Comparison of ENCODE assay signal across 10 cellular contexts in the genomic region with DNA sequence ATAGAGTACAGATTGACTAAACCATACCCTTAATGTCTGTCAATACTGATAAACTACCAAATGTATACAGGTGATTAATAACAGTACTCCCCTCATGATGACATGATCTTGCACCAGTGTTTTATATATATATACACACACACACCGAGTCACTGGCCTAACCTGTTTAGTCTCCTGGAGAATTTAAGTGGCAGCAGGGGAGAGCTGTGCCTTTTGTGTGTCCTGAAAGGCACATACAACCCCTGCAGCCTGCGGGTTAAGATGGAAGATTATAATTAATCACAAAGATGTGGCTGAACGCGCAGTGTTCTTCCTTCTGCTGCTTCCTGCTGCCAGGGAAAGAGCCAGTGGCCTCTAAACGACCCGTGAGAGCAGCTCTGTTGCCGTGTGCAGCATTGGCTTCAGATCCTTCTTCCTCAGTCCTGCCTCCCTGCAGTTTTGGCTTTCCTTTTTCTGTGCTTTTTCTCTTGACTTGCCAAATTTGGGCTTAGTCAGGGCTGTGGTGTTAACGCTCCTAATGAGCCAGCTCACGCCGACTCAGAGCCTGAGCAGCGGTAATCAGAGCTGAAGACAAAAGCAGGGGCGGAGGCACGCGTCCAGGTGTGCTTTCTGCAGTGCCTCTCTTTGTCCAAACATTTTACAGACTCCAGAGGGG. TPM values are rescaled to one million over a fixed set of nuclear protein-coding genes. Genes with fewer than 3 reads are reported as not detected.
DNase-seq lines count a peak whose midpoint lies in the region; ATAC-seq and TF ChIP-seq lines count a peak whose summit lies in the region.
"Had no signal": no experiment of that assay in that cellular context is flagged by ENCODE, and none has a peak within 500 bp of the region (broad histone marks: within the 10 kb centered on the region; RNA-seq: fewer than 3 reads in every experiment).

No MANE protein-coding gene starts in this region.

- no peak overlapping the region for H3K4me3 ChIP-seq in iPS DF 6.9 (ENCODE audit: low read length)
- peak overlapping the region; percentile 45 to 70 for H3K4me3 ChIP-seq in stomach smooth muscle (ENCODE audit: low read length in 2 of 2)
- H3K4me3 ChIP-seq: Peyer's patch had no signal

- H3K27me3 Mint-ChIP-seq in stimulated activated naive B cell treated with anti-CD40 and anti-IgM and Interleukin-4, amounts not matched to agents 10 μg/mL and 1 μg/mL and 100 μg/mL, for 72 hours: peaks cover 0 to 9% of the 10 kb centered on the region in 2 donors

- ATAC-seq in sciatic nerve: no peak
- ATAC-seq in stimulated activated naive B cell treated with anti-CD40 and anti-IgM and Interleukin-4, amounts not matched to agents 10 μg/mL and 1 μg/mL and 100 μg/mL, for 72 hours (replicated peaks): no peak

- WGBS in iPS DF 6.9 (ENCODE audit: insufficient coverage, insufficient read length): no CpG with 5 or more reads among the region's 14 CpGs

- H3K4me1 ChIP-seq in iPS DF 6.9 (ENCODE audit: control insufficient read depth, insufficient read depth, low read length): peaks cover 2% of the 10 kb centered on the region
- peaks cover 12% of the 10 kb centered on the region for H3K4me1 ChIP-seq in stomach smooth muscle (ENCODE audit: control insufficient read depth, insufficient read depth, low read length)
- H3K4me1 ChIP-seq: Peyer's patch had no signal

- H3K27me3 ChIP-seq in iPS DF 6.9 (ENCODE audit: control insufficient read depth, insufficient read depth, low read length) (no peaks in the 10 kb centered on the region), stomach smooth muscle (ENCODE audit: control insufficient read depth in 1 of 2, insufficient read depth in 2 of 2, low read length in 2 of 2) (no peaks in the 10 kb centered on the region)
- H3K27me3 ChIP-seq: Peyer's patch had no signal

- CTCF ChIA-PET in RWPE1 (lab: Yijun Ruan, JAX): no interaction called here

- POLR2A ChIA-PET in RWPE1 (lab: Yijun Ruan, JAX; ENCODE audit: low non-redundant PET): no interaction called here

- H3K36me3 ChIP-seq in iPS DF 6.9 (ENCODE audit: control insufficient read depth, insufficient read depth, low read length) (no peaks in the 10 kb centered on the region), stomach smooth muscle (ENCODE audit: control insufficient read depth in 2 of 2, insufficient read depth in 2 of 2, low read length in 2 of 2) (no peaks in the 10 kb centered on the region)
- H3K36me3 ChIP-seq: Peyer's patch had no signal

- H3K9me3 ChIP-seq in iPS DF 6.9 (ENCODE audit: control insufficient read depth, insufficient read depth, low read length) (no peaks in the 10 kb centered on the region), stomach smooth muscle (ENCODE audit: control insufficient read depth in 2 of 2, low read length in 2 of 2) (no peaks in the 10 kb centered on the region)
- H3K9me3 ChIP-seq: Peyer's patch had no signal

- no peaks in the 10 kb centered on the region for H3K36me3 Mint-ChIP-seq in stimulated activated naive B cell treated with anti-CD40 and anti-IgM and Interleukin-4, amounts not matched to agents 10 μg/mL and 1 μg/mL and 100 μg/mL, for 72 hours

- no peaks in the 10 kb centered on the region for H3K4me1 Mint-ChIP-seq in stimulated activated naive B cell treated with anti-CD40 and anti-IgM and Interleukin-4, amounts not matched to agents 10 μg/mL and 1 μg/mL and 100 μg/mL, for 72 hours

- peak overlapping the region; percentile 38 to 42 for H3K9ac ChIP-seq in stomach smooth muscle (ENCODE audit: low read length in 2 of 2)

- peaks cover 0 to 4% of the 10 kb centered on the region in 2 donors for H3K9me3 Mint-ChIP-seq in stimulated activated naive B cell treated with anti-CD40 and anti-IgM and Interleukin-4, amounts not matched to agents 10 μg/mL and 1 μg/mL and 100 μg/mL, for 72 hours
- H3K9me3 Mint-ChIP-seq: activated T-helper 1 cell treated with anti-CD3 and anti-CD28 coated beads, Interleukin-12 subunit alpha, Interleukin-12 subunit beta, Interleukin-2, Interleukin-4 antibody, amounts not matched to agents 30 ng/mL and 10 ng/mL and 1 ng/mL, durations not matched to agents 14 hours and 24 hours and 36 hours had no signal

- no peak for TF ChIP-seq CTCF in RWPE1 (conservative IDR thresholded peaks at IDR 0.05; ENCODE audit: low read depth)

- peak; percentile 59 for DNase-seq in NCI-H82 (lab: John Stamatoyannopoulos, UW)
- no peak for DNase-seq in NCI-H82 treated with DMSO at 0.1 percent for 48 hours (lab: John Stamatoyannopoulos, UW; ENCODE audit: unreplicated experiment)
- DNase-seq in RWPE1 (ENCODE audit: low spot score): peak; percentile 27
- DNase-seq in iPS DF 6.9 (ENCODE audit: low read depth, low spot score): peak; percentile 33
- DNase-seq in sciatic nerve (ENCODE audit: low spot score): no peak
- no peak for DNase-seq in stimulated activated naive B cell treated with anti-CD40 and anti-IgM and Interleukin-4, amounts not matched to agents 10 μg/mL and 1 μg/mL and 100 μg/mL, for 72 hours
- no peak for DNase-seq in activated T-cell treated with anti-CD3 and anti-CD28 coated beads for 4 hours
- DNase-seq: Peyer's patch had no signal

- H3K27ac ChIP-seq in RWPE1 (peak overlapping the region; percentile 26), iPS DF 6.9 (ENCODE audit: low read length) (no peak overlapping the region), stomach smooth muscle (ENCODE audit: low read length) (peak overlapping the region; percentile 24)
- H3K27ac ChIP-seq: Peyer's patch had no signal

- intact Hi-C loops in sciatic nerve (cut with DNase I): no loop called here

- no peak overlapping the region for H3K4me3 Mint-ChIP-seq in stimulated activated naive B cell treated with anti-CD40 and anti-IgM and Interleukin-4, amounts not matched to agents 10 μg/mL and 1 μg/mL and 100 μg/mL, for 72 hours
- H3K4me3 Mint-ChIP-seq: activated T-helper 1 cell treated with anti-CD3 and anti-CD28 coated beads, Interleukin-12 subunit alpha, Interleukin-12 subunit beta, Interleukin-2, Interleukin-4 antibody, amounts not matched to agents 30 ng/mL and 10 ng/mL and 1 ng/mL, durations not matched to agents 14 hours and 24 hours and 36 hours had no signal

- no peak overlapping the region for H3K27ac Mint-ChIP-seq in stimulated activated naive B cell treated with anti-CD40 and anti-IgM and Interleukin-4, amounts not matched to agents 10 μg/mL and 1 μg/mL and 100 μg/mL, for 72 hours
- H3K27ac Mint-ChIP-seq: activated T-helper 1 cell treated with anti-CD3 and anti-CD28 coated beads, Interleukin-12 subunit alpha, Interleukin-12 subunit beta, Interleukin-2, Interleukin-4 antibody, amounts not matched to agents 30 ng/mL and 10 ng/mL and 1 ng/mL, durations not matched to agents 14 hours and 24 hours and 36 hours had no signal

RNA-seq across cellular contexts. Expression of a gene that starts 42.5 kb away (rescaled TPM):
- total RNA-seq in sciatic nerve: 117 TPM

Comparison
In these comparisons a context has a peak if more than half of its experiments do, and no peak if none do; other contexts are left out.
1. DNase-seq: peak in NCI-H82 (single experiment), RWPE1 (single experiment) and iPS DF 6.9 (single experiment); none in NCI-H82 treated with DMSO at 0.1 percent for 48 hours (single experiment), sciatic nerve (single experiment), stimulated activated naive B cell treated with anti-CD40 and anti-IgM and Interleukin-4, amounts not matched to agents 10 μg/mL and 1 μg/mL and 100 μg/mL, for 72 hours (single experiment) and activated T-cell treated with anti-CD3 and anti-CD28 coated beads for 4 hours (single experiment).